ENCODE assay signal across 1 cellular context in the genomic region with DNA sequence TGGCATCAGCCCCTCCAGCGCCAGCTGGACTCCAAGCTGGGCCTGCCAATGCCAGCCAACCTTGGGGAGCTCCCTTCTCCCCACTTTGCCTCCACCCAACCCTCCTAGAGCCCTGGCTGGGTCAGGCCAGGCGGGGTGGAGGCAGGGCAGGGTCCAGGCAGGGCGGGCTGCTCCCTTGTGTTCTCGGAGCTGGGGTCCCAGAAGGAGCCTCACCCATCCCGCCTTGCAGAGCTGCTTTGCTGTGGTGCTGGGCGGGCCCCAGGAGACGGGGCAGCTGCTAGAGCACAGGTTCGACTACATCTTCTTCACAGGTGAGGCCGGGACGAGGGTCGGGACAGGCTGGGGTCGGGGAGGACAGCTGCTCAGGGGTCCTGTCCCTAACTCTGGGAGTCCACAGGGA.
TF ChIP-seq lines count a peak whose summit lies in the region.

No MANE protein-coding gene starts in this region.

TF ChIP-seq in IMR-90, 13 proteins besides CTCF, POLR2A, EP300 and RAD21:
- TF ChIP-seq ELK1 (IDR thresholded peaks at IDR 0.05; ENCODE audit: borderline replicate concordance, low read depth, low read length) (no peak), CEBPB (IDR thresholded peaks at IDR 0.05; ENCODE audit: low read depth, low read length) (no peak), RFX5 (IDR thresholded peaks at IDR 0.05; ENCODE audit: low read depth, low read length) (no peak), MXI1 (IDR thresholded peaks at IDR 0.05; ENCODE audit: borderline replicate concordance, low read depth, low read length) (no peak), MAFK (IDR thresholded peaks at IDR 0.05; ENCODE audit: low read depth, low read length) (no peak), RCOR1 (IDR thresholded peaks at IDR 0.05; ENCODE audit: insufficient replicate concordance, low read length) (no peak), CHD1 (IDR thresholded peaks at IDR 0.05; ENCODE audit: low read depth, low read length) (no peak), FOS (IDR thresholded peaks at IDR 0.05; ENCODE audit: low read depth, low read length) (no peak), BHLHE40 (IDR thresholded peaks at IDR 0.05; ENCODE audit: low read depth, low read length) (no peak), MAZ (IDR thresholded peaks at IDR 0.05; ENCODE audit: borderline replicate concordance, low read depth, low read length) (no peak), SMC3 (IDR thresholded peaks at IDR 0.05; ENCODE audit: low read depth, low read length) (no peak), NFE2L2 (IDR thresholded peaks at IDR 0.05; ENCODE audit: low read depth, low read length) (no peak)
- TF ChIP-seq, protein P1, sequence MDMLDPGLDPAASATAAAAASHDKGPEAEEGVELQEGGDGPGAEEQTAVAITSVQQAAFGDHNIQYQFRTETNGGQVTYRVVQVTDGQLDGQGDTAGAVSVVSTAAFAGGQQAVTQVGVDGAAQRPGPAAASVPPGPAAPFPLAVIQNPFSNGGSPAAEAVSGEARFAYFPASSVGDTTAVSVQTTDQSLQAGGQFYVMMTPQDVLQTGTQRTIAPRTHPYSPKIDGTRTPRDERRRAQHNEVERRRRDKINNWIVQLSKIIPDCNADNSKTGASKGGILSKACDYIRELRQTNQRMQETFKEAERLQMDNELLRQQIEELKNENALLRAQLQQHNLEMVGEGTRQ (IDR thresholded peaks at IDR 0.05; ENCODE audit: low read depth, low read length), result no peak
TF ChIP-seq in IMR-90: peak in this region for 0.
